In the genomic region with DNA sequence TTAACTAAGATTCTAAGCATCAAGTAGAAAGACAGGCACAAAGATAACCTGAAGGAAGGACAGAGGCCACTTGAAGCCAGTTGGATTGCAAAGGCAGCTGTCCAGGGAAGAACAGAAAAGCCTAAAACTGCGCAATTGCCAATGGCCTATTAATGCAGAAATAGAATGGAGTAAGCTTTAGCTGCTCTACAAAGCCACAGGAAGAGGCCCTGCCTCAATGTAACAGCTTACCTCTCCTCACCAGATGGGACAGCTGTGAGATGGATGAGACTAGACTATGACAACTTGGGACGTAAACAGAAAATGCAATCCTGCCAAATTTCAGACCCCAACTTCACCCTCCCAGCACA, we compare ENCODE assay signal across 24 cellular contexts.
"Had no signal": no experiment of that assay in that cellular context is flagged by ENCODE, and none has a peak within 500 bp of the region (broad histone marks: within the 10 kb centered on the region; RNA-seq: fewer than 3 reads in every experiment).

No MANE protein-coding gene starts in this region.

- H3K4me3 ChIP-seq: esophagus muscularis mucosa, left ventricle myocardium inferior, right lobe of liver, thyroid gland, upper lobe of right lung had no signal

- H3K27me3 Mint-ChIP-seq: activated CD4-positive, alpha-beta T cell treated with anti-CD3 and anti-CD28 coated beads, Interleukin-2, amount 10 ng/mL, durations not matched to agents 7 days and 5 days; activated naive CD8-positive, alpha-beta T cell treated with anti-CD3 and anti-CD28 coated beads for 36 hours; T-cell had no signal

- H3K27me3 ChIP-seq: esophagus muscularis mucosa, right lobe of liver, thyroid gland, upper lobe of right lung had no signal

- H3K4me1 Mint-ChIP-seq: activated naive CD8-positive, alpha-beta T cell treated with anti-CD3 and anti-CD28 coated beads for 36 hours; T-cell had no signal

- H3K9me3 ChIP-seq: esophagus muscularis mucosa, left ventricle myocardium inferior, right lobe of liver, thyroid gland, upper lobe of right lung had no signal

- H3K27ac ChIP-seq: esophagus muscularis mucosa, left ventricle myocardium inferior, right lobe of liver, thyroid gland, upper lobe of right lung, VCaP had no signal

- H3K9me3 Mint-ChIP-seq: activated CD4-positive, alpha-beta T cell treated with anti-CD3 and anti-CD28 coated beads, Interleukin-2, amount 10 ng/mL, durations not matched to agents 7 days and 5 days; activated naive CD8-positive, alpha-beta T cell treated with anti-CD3 and anti-CD28 coated beads for 36 hours; nephron; T-cell; T-helper 2 cell treated with Interferon-gamma antibody and Interleukin-4, amounts not matched to agents 5 μg/mL and 100 μg/mL, for 36 hours had no signal

- ATAC-seq: activated CD8-positive, alpha-beta T cell treated with anti-CD3 and anti-CD28 coated beads, Interleukin-2, amount 10 ng/mL, durations not matched to agents 7 days and 5 days; right lobe of liver; T-cell; upper lobe of right lung had no signal

- H3K4me3 Mint-ChIP-seq: activated CD4-positive, alpha-beta T cell treated with anti-CD3 and anti-CD28 coated beads, Interleukin-2, amount 10 ng/mL, durations not matched to agents 7 days and 5 days; activated CD8-positive, alpha-beta T cell treated with anti-CD3 and anti-CD28 coated beads, Interleukin-2, amount 10 ng/mL, durations not matched to agents 7 days and 5 days; activated naive CD8-positive, alpha-beta T cell treated with anti-CD3 and anti-CD28 coated beads for 36 hours; nephron; T-cell; T-helper 2 cell treated with Interferon-gamma antibody and Interleukin-4, amounts not matched to agents 5 μg/mL and 100 μg/mL, for 36 hours had no signal

- DNase-seq: activated CD4-positive, alpha-beta T cell treated with anti-CD3 and anti-CD28 coated beads, Interleukin-2, amount 10 ng/mL, durations not matched to agents 7 days and 5 days; activated CD4-positive, CD25-positive, alpha-beta regulatory T cell treated with anti-CD3 and anti-CD28 coated beads, Interleukin-2, amount 50 U/mL, for 72 hours; activated CD8-positive, alpha-beta T cell treated with anti-CD3 and anti-CD28 coated beads, Interleukin-2, amount 10 ng/mL, durations not matched to agents 7 days and 5 days; activated naive CD4-positive, alpha-beta T cell treated with Interleukin-2 at 50 U/mL for 16 hours; activated naive CD8-positive, alpha-beta T cell treated with anti-CD3 and anti-CD28 coated beads for 36 hours; central memory CD4-positive, alpha-beta T cell; dermis blood vessel endothelial cell; hippocampal formation; kidney glomerular epithelial cell; left ventricle myocardium inferior; mammary epithelial cell; midbrain; occipital lobe; right lobe of liver; small intestine; stimulated activated CD4-positive, alpha-beta T cell treated with anti-CD3 and anti-CD28 coated beads, Interleukin-2, amount 100 ng/mL, for 24 hours; stimulated activated naive CD4-positive, alpha-beta T cell; T-cell; thyroid gland; upper lobe of right lung had no signal

- H3K4me1 ChIP-seq: right lobe of liver, thyroid gland, upper lobe of right lung had no signal

- H3K36me3 ChIP-seq: left ventricle myocardium inferior, right lobe of liver, thyroid gland, upper lobe of right lung had no signal

- H3K27ac Mint-ChIP-seq: activated CD4-positive, alpha-beta T cell treated with anti-CD3 and anti-CD28 coated beads, Interleukin-2, amount 10 ng/mL, durations not matched to agents 7 days and 5 days; activated CD8-positive, alpha-beta T cell treated with anti-CD3 and anti-CD28 coated beads, Interleukin-2, amount 10 ng/mL, durations not matched to agents 7 days and 5 days; activated naive CD8-positive, alpha-beta T cell treated with anti-CD3 and anti-CD28 coated beads for 36 hours; nephron; T-cell; T-helper 2 cell treated with Interferon-gamma antibody and Interleukin-4, amounts not matched to agents 5 μg/mL and 100 μg/mL, for 36 hours had no signal
